ENCODE assay signal across 1 cellular context in genomic region chr6:169530762-169531143, GRCh38.
TF ChIP-seq lines count a peak whose summit lies in the region.

No MANE protein-coding gene starts in this region.

TF ChIP-seq in liver, 16 proteins besides CTCF, POLR2A, EP300 and RAD21 (continued from another document):
- no peak for TF ChIP-seq MAX (IDR thresholded peaks at IDR 0.05)
- TF ChIP-seq HNF4G (IDR thresholded peaks at IDR 0.05), result no peak
- no peak for TF ChIP-seq EGR1 (IDR thresholded peaks at IDR 0.05; ENCODE audit: low read depth in 2 of 2)
- TF ChIP-seq REST (IDR thresholded peaks at IDR 0.05), result no peak
- no peak for TF ChIP-seq FOXA2 (IDR thresholded peaks at IDR 0.05)
- no peak for TF ChIP-seq SP1 (IDR thresholded peaks at IDR 0.05)
- TF ChIP-seq FOXA1 (IDR thresholded peaks at IDR 0.05), result no peak
TF ChIP-seq in liver: peak in this region for 0.
